Comparison of ENCODE assay signal across 24 cellular contexts in genomic region chr5:152290181-152290580, GRCh38.
DNase-seq lines count a peak whose midpoint lies in the region; ATAC-seq and TF ChIP-seq lines count a peak whose summit lies in the region.
"Had no signal": no experiment of that assay in that cellular context is flagged by ENCODE, and none has a peak within 500 bp of the region (broad histone marks: within the 10 kb centered on the region; RNA-seq: fewer than 3 reads in every experiment).

No MANE protein-coding gene starts in this region.

- intact Hi-C loops in esophagus muscularis mucosa (cut with DNase I) = no loop called here
- intact Hi-C loops in esophagus squamous epithelium (cut with DNase I) = no loop called here

- H3K27me3 ChIP-seq in esophagus muscularis mucosa (no peaks in the 10 kb centered on the region), subcutaneous abdominal adipose tissue (ENCODE audit: control insufficient read depth in 5 of 5, insufficient read depth in 4 of 5, low read length in 5 of 5) (no peaks in the 10 kb centered on the region), esophagus squamous epithelium (no peaks in the 10 kb centered on the region)
- H3K27me3 ChIP-seq: BE2C, BLaER1 had no signal

- TF ChIP-seq EP300 in esophagus muscularis mucosa (IDR thresholded peaks at IDR 0.05) = no peak

- TF ChIP-seq CTCF in esophagus muscularis mucosa (IDR thresholded peaks at IDR 0.05) (no peak), esophagus squamous epithelium (IDR thresholded peaks at IDR 0.05) (no peak)

- DNase-seq in NCI-H146 (lab: John Stamatoyannopoulos, UW) (peak; percentile 7), NCI-H146 treated with DMSO at 0.1 percent for 48 hours (lab: John Stamatoyannopoulos, UW; ENCODE audit: unreplicated experiment) (no peak), NCI-H69 (lab: John Stamatoyannopoulos, UW) (peak; percentile 32), esophagus muscularis mucosa (ENCODE audit: extremely low spot score) (peak; percentile 82), esophagus squamous epithelium (lab: John Stamatoyannopoulos, UW) (no peak)
- DNase-seq: 8988T; ACHN; BE2C; C1 segment of cervical spinal cord; CD4-positive, alpha-beta memory T cell; CD4-positive, CD25-positive, alpha-beta regulatory T cell; CD8-positive, alpha-beta memory T cell; COR-L47; DMS 273 treated with DMSO at 0.1 percent for 48 hours; DMS153; DMS53; DMS79; DND-41; EL; GDM1 had no signal

- H3K27ac ChIP-seq in esophagus muscularis mucosa (replicated peaks in 1 of 4) (no peak overlapping the region), subcutaneous abdominal adipose tissue (ENCODE audit: low read depth, low read length) (peak overlapping the region; percentile 82), esophagus squamous epithelium (no peak overlapping the region)
- H3K27ac ChIP-seq: BLaER1 had no signal

- no peak overlapping the region for H3K9ac ChIP-seq in subcutaneous abdominal adipose tissue (ENCODE audit: low read length in 5 of 5)
- H3K9ac ChIP-seq: BLaER1 had no signal

- H3K36me3 ChIP-seq in esophagus muscularis mucosa (no peaks in the 10 kb centered on the region), subcutaneous abdominal adipose tissue (ENCODE audit: control insufficient read depth in 5 of 5, insufficient read depth in 5 of 5, low read length in 5 of 5) (no peaks in the 10 kb centered on the region), esophagus squamous epithelium (no peaks in the 10 kb centered on the region)
- H3K36me3 ChIP-seq: BE2C, BLaER1 had no signal

- no peak for TF ChIP-seq POLR2A in esophagus muscularis mucosa (IDR thresholded peaks at IDR 0.05; ENCODE audit: low read depth)
- TF ChIP-seq POLR2A in esophagus squamous epithelium (IDR thresholded peaks at IDR 0.05) = no peak

- H3K9me3 ChIP-seq in esophagus muscularis mucosa = peaks cover 0 to 6% (median 0%) of the 10 kb centered on the region in 4 donors
- peaks cover 0 to 7% (median 0%) of the 10 kb centered on the region in 5 donors for H3K9me3 ChIP-seq in subcutaneous abdominal adipose tissue (ENCODE audit: control insufficient read depth in 5 of 5, low read length in 5 of 5)
- H3K9me3 ChIP-seq in esophagus squamous epithelium = no peaks in the 10 kb centered on the region
- H3K9me3 ChIP-seq: BE2C, BLaER1 had no signal

- WGBS in esophagus muscularis mucosa = 83% methylated on average over 5 of the region's 5 CpGs
- 54 to 65% methylated on average over 5 of the region's 5 CpGs for WGBS in esophagus squamous epithelium, 2 donors

- no peak for ATAC-seq in HG03432 (IDR thresholded peaks at IDR 0.05; ENCODE audit: unreplicated experiment)
- ATAC-seq: GM12878 had no signal

- peaks cover 8 to 14% (median 11%) of the 10 kb centered on the region in 4 donors for H3K4me1 ChIP-seq in esophagus muscularis mucosa
- H3K4me1 ChIP-seq in subcutaneous abdominal adipose tissue (ENCODE audit: control insufficient read depth in 5 of 5, insufficient read depth in 5 of 5, low read length in 5 of 5) = peaks cover 3 to 21% (median 12%) of the 10 kb centered on the region in 5 donors
- H3K4me1 ChIP-seq in esophagus squamous epithelium = peaks cover 0 to 12% (median 0%) of the 10 kb centered on the region in 3 donors
- H3K4me1 ChIP-seq: BE2C, BLaER1 had no signal

- H3K4me3 ChIP-seq in esophagus muscularis mucosa = no peak overlapping the region
- H3K4me3 ChIP-seq in subcutaneous abdominal adipose tissue (ENCODE audit: low read depth in 1 of 5, low read length in 5 of 5) = peak overlapping the region in 1 of 5 donors; percentile 17
- no peak overlapping the region for H3K4me3 ChIP-seq in esophagus squamous epithelium
- H3K4me3 ChIP-seq: BLaER1, GM12878 had no signal

Comparison
In these comparisons a context has a peak if more than half of its experiments do, and no peak if none do; other contexts are left out.
1. DNase-seq: peak in NCI-H146 (single experiment), NCI-H69 (single experiment) and esophagus muscularis mucosa (single experiment); none in NCI-H146 treated with DMSO at 0.1 percent for 48 hours (single experiment) and esophagus squamous epithelium (single experiment).